14 cellular contexts compared by ENCODE assay signal in the genomic region with DNA sequence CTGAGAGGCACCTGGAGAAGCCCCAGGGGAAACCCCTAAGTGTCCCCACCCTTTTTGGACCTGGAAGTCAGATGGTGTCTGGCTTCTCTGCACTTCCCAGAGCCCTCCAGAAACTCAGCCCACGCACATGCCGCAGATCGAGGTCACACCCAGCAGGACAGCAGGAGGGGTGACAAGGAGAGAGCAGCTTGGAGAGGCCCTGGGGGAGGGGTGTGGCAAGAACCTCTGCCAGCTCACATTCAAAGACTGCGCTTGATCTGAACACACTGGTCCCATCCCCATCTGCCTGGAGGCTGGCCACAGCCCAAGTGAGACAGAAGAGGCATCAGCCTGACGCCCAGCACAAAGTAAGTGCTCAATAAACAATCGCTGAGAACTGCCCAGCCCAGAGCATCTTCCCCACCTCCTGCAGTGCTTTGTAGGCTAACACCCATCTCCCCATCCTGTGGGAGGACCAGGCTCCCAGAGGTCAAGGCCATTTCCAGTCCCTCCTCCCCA. TPM values are rescaled to one million over a fixed set of nuclear protein-coding genes. Genes with fewer than 3 reads are reported as not detected.
DNase-seq lines count a peak whose midpoint lies in the region; ATAC-seq and TF ChIP-seq lines count a peak whose summit lies in the region.
"Had no signal": no experiment of that assay in that cellular context is flagged by ENCODE, and none has a peak within 500 bp of the region (broad histone marks: within the 10 kb centered on the region; RNA-seq: fewer than 3 reads in every experiment).

No MANE protein-coding gene starts in this region.

- intact Hi-C loops in HCT116 (cut with micrococcal nuclease), result no loop called here
- intact Hi-C loops in left colon (cut with DNase I, micrococcal nuclease), result no loop called here
- intact Hi-C loops in left ventricle myocardium inferior (cut with micrococcal nuclease), result no loop called here

- H3K79me2 ChIP-seq in HCT116 (ENCODE audit: insufficient read depth, low read length), result no peaks in the 10 kb centered on the region

- no TSS peak for BruUV-seq in HCT116 (replicated peaks; lab: Mats Ljungman, UMichigan)

- H4K20me1 ChIP-seq in HCT116 (ENCODE audit: insufficient read depth), result no peaks in the 10 kb centered on the region

- CTCF ChIA-PET in HCT116 (lab: Charles Lee), result interaction anchor here (1.1 kb wide), 1 partner anchor 112 kb away, joined by 4 read pairs; no protein-coding TSS in a partner anchor

- no peaks in the 10 kb centered on the region for H3K9me3 ChIP-seq in HCT116 (ENCODE audit: control insufficient read depth in 1 of 2, insufficient read depth in 1 of 2, low read depth in 1 of 2, low read length in 2 of 2)
- H3K9me3 ChIP-seq in left ventricle myocardium inferior (replicated peaks), result no peaks in the 10 kb centered on the region
- H3K9me3 ChIP-seq: gastroesophageal sphincter, upper lobe of left lung had no signal

- H3K4me2 ChIP-seq in HCT116 (ENCODE audit: low read length), result peak overlapping the region; percentile 76

- H3K36me3 ChIP-seq in HCT116 (ENCODE audit: control insufficient read depth in 1 of 2, insufficient read depth in 2 of 2, low read length in 2 of 2) (no peaks in the 10 kb centered on the region), left ventricle myocardium inferior (no peaks in the 10 kb centered on the region)
- H3K36me3 ChIP-seq: gastroesophageal sphincter, upper lobe of left lung had no signal

- H3K27me3 ChIP-seq in HCT116 (ENCODE audit: insufficient read depth, low read length) (no peaks in the 10 kb centered on the region), left ventricle myocardium inferior (ENCODE audit: low read depth) (peaks cover 76% of the 10 kb centered on the region)
- H3K27me3 ChIP-seq: upper lobe of left lung had no signal

- peak; percentile 9 for DNase-seq in NCI-H1092 treated with DMSO at 0.1 percent for 48 hours (lab: John Stamatoyannopoulos, UW)
- DNase-seq in NCI-H1092 (lab: John Stamatoyannopoulos, UW), result no peak
- peak; percentile 48 for DNase-seq in HCT116 (ENCODE audit: low read depth, low spot score)
- peak; percentile 61 to 73 for DNase-seq in activated T-cell treated with anti-CD3 and anti-CD28 coated beads, Interleukin-2, amount 50 U/mL, for 48 hours
- no peak for DNase-seq in left colon
- no peak for DNase-seq in left ventricle myocardium inferior
- DNase-seq: 8988T, KBM-7, NCI-H510A, posterior cingulate gyrus, upper lobe of left lung had no signal

- H3K4me1 ChIP-seq in HCT116 (ENCODE audit: control insufficient read depth in 1 of 2, insufficient read depth in 2 of 2, low read length in 2 of 2) (peaks cover 11 to 29% of the 10 kb centered on the region in 2 experiments), left ventricle myocardium inferior (no peaks in the 10 kb centered on the region)
- H3K4me1 ChIP-seq: gastroesophageal sphincter had no signal

- TF ChIP-seq CTCF in HCT116 (IDR thresholded peaks at IDR 0.05 in 2 of 3, conservative IDR thresholded peaks at IDR 0.05 in 1 of 3; ENCODE audit: borderline replicate concordance in 1 of 3, insufficient read depth in 1 of 3, low read depth in 2 of 3, low read length in 2 of 3), result no peak
- no peak for TF ChIP-seq CTCF in left ventricle myocardium inferior (IDR thresholded peaks at IDR 0.05; ENCODE audit: borderline replicate concordance)

- peak overlapping the region; percentile 23; the same call in 1 of the 2 replicates for H3K9ac ChIP-seq in HCT116 (ENCODE audit: low read length)

- no peak overlapping the region for H3K27ac ChIP-seq in HCT116 (ENCODE audit: low read depth, low read length)
- H3K27ac ChIP-seq in left ventricle myocardium inferior (replicated peaks), result no peak overlapping the region
- H3K27ac ChIP-seq: gastroesophageal sphincter, upper lobe of left lung had no signal

- H3K9me2 ChIP-seq in HCT116 (ENCODE audit: insufficient read depth), result no peaks in the 10 kb centered on the region

- H2AFZ ChIP-seq in HCT116 (ENCODE audit: low read depth, low read length, poor library complexity, severe bottlenecking), result no peak overlapping the region

- no peak for TF ChIP-seq RAD21 in HCT116 (IDR thresholded peaks at IDR 0.05; ENCODE audit: low read depth)

- RAD21 ChIA-PET in HCT116 (lab: Charles Lee; ENCODE audit: low non-redundant PET in 1 of 2, low total read pairs in 2 of 2, uncharacterized antibody in 2 of 2, unreplicated experiment in 2 of 2), result no interaction called here

- H3K4me3 ChIP-seq in HCT116 (replicated peaks in 1 of 2; ENCODE audit: low read depth in 1 of 2, low read length in 2 of 2) (peak overlapping the region in 1 of 2 experiments; percentile 33; a peak in 2 of 4 replicates), left ventricle myocardium inferior (no peak overlapping the region)
- H3K4me3 ChIP-seq: gastroesophageal sphincter, upper lobe of left lung had no signal

- ATAC-seq in HCT116 (peak; percentile 88), left colon (peak; percentile 19), HG02885 (IDR thresholded peaks at IDR 0.05; ENCODE audit: poor library complexity, unreplicated experiment) (no peak), HG02973 (IDR thresholded peaks at IDR 0.05; ENCODE audit: unreplicated experiment) (no peak)
- ATAC-seq: gastroesophageal sphincter had no signal

- POLR2A ChIA-PET in HCT116 (lab: Charles Lee), result no interaction called here

- TF ChIP-seq POLR2A in HCT116 (IDR thresholded peaks at IDR 0.05; ENCODE audit: borderline replicate concordance, extremely low read depth, insufficient read depth, insufficient read length), result no peak

TF ChIP-seq in HCT116, 20 proteins besides CTCF, POLR2A, EP300 and RAD21:
- TF ChIP-seq POLR2AphosphoS5 (IDR thresholded peaks at IDR 0.05; ENCODE audit: low read depth, low read length) (0 out of 2 replicates have a peak, but pooled peaks have one; percentile 27), SIN3A (IDR thresholded peaks at IDR 0.05; ENCODE audit: low read depth) (no peak), EGR1 (IDR thresholded peaks at IDR 0.05; ENCODE audit: low read depth) (peak; percentile 88)
- TF ChIP-seq, protein P1, sequence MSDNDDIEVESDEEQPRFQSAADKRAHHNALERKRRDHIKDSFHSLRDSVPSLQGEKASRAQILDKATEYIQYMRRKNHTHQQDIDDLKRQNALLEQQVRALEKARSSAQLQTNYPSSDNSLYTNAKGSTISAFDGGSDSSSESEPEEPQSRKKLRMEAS (IDR thresholded peaks at IDR 0.05), result peak; percentile 73; the same call in 1 of the 2 replicates

RNA-seq across cellular contexts. Expression of a gene that starts 21.4 kb away (rescaled TPM):
- total RNA-seq in HCT116 (2021; ENCODE audit: unreplicated experiment) (0.39 TPM), left colon (1 to 10 TPM in 1 of 2 donors, under 1 TPM in 1; 0.56 to 3.1 TPM), left ventricle myocardium inferior (not detected)
- polyA plus RNA-seq in HCT116 (2012), result 0.27 and 0.31 TPM in 2 replicates
- total RNA-seq: gastroesophageal sphincter had no signal

RNA-seq across cellular contexts. Expression of a gene that starts 36.6 kb away (rescaled TPM):
- total RNA-seq in HCT116 (2021; ENCODE audit: unreplicated experiment) (23.4 TPM), left colon (10 to 100 TPM; 33.2 to 41.1 TPM), left ventricle myocardium inferior (14.3 TPM)
- 21.3 and 24.4 TPM in 2 replicates for polyA plus RNA-seq in HCT116 (2012)

Comparison
In these comparisons a context has a peak if more than half of its experiments do, and no peak if none do; other contexts are left out.
1. DNase-seq: peak in NCI-H1092 treated with DMSO at 0.1 percent for 48 hours (single experiment), HCT116 (single experiment) and activated T-cell treated with anti-CD3 and anti-CD28 coated beads, Interleukin-2, amount 50 U/mL, for 48 hours (2 of 2); none in NCI-H1092 (single experiment), left colon (0 of 2) and left ventricle myocardium inferior (single experiment).
2. ATAC-seq: peak in HCT116 (single experiment) and left colon (single experiment); none in HG02885 (single experiment) and HG02973 (single experiment).